ENCODE assay signal across 13 cellular contexts in genomic region chr1:67945733-67946374, GRCh38.
A peak's percentile ranks its signal among the peaks of the same experiment; 100 is the strongest.
DNase-seq lines count a peak whose midpoint lies in the region; ATAC-seq and TF ChIP-seq lines count a peak whose summit lies in the region.
"Had no signal": no experiment of that assay in that cellular context is flagged by ENCODE, and none has a peak within 500 bp of the region (broad histone marks: within the 10 kb centered on the region; RNA-seq: fewer than 3 reads in every experiment).

No MANE protein-coding gene starts in this region.

- intact Hi-C loops in left ventricle myocardium inferior (cut with micrococcal nuclease), result no loop called here

- no peak for TF ChIP-seq CTCF in left ventricle myocardium inferior (IDR thresholded peaks at IDR 0.05; ENCODE audit: borderline replicate concordance)

- H3K27me3 ChIP-seq in left ventricle myocardium inferior (ENCODE audit: low read depth), result no peaks in the 10 kb centered on the region
- no peaks in the 10 kb centered on the region for H3K27me3 ChIP-seq in stomach smooth muscle (ENCODE audit: control insufficient read depth in 1 of 2, insufficient read depth in 2 of 2, low read length in 2 of 2)

- ATAC-seq in HG02759 (IDR thresholded peaks at IDR 0.05; ENCODE audit: unreplicated experiment) (no peak), GM21737 (IDR thresholded peaks at IDR 0.05; ENCODE audit: unreplicated experiment) (no peak)

- peak; percentile 13 for DNase-seq in NCI-H2029 (lab: John Stamatoyannopoulos, UW)
- no peak for DNase-seq in NCI-H2029 treated with DMSO at 0.1 percent for 48 hours (lab: John Stamatoyannopoulos, UW)
- DNase-seq in NCI-H82 treated with DMSO at 0.1 percent for 48 hours (lab: John Stamatoyannopoulos, UW; ENCODE audit: unreplicated experiment), result peak; percentile 61
- DNase-seq in left ventricle myocardium inferior, result peak; percentile 35
- no peak for DNase-seq in stimulated activated CD4-positive, alpha-beta T cell treated with anti-CD3 and anti-CD28 coated beads, Interleukin-1b, Interleukin-23, amount 100 ng/mL, for 48 hours
- DNase-seq: activated CD4-positive, alpha-beta T cell treated with anti-CD3 and anti-CD28 coated beads, Interleukin-2, amount 50 U/mL, for 4 hours; activated naive CD4-positive, alpha-beta T cell treated with anti-CD3 and anti-CD28 coated beads, Interleukin-2, amount 10 ng/mL, durations not matched to agents 7 days and 5 days; dorsolateral prefrontal cortex; midbrain; small intestine had no signal

- H3K36me3 ChIP-seq in left ventricle myocardium inferior (no peaks in the 10 kb centered on the region), stomach smooth muscle (ENCODE audit: control insufficient read depth in 2 of 2, insufficient read depth in 2 of 2, low read length in 2 of 2) (no peaks in the 10 kb centered on the region)

- H3K9me3 ChIP-seq in left ventricle myocardium inferior (replicated peaks) (no peaks in the 10 kb centered on the region), stomach smooth muscle (ENCODE audit: control insufficient read depth in 2 of 2, low read length in 2 of 2) (no peaks in the 10 kb centered on the region)

- H3K27ac ChIP-seq in left ventricle myocardium inferior (replicated peaks), result peak overlapping the region; percentile 50
- H3K27ac ChIP-seq in stomach smooth muscle (ENCODE audit: low read length), result peak overlapping the region; percentile 1

- H3K4me3 ChIP-seq in left ventricle myocardium inferior, result no peak overlapping the region
- no peak overlapping the region for H3K4me3 ChIP-seq in stomach smooth muscle (ENCODE audit: low read length in 2 of 2)
- H3K4me3 ChIP-seq: dorsolateral prefrontal cortex had no signal

- H3K4me1 ChIP-seq in left ventricle myocardium inferior (peaks cover 23% of the 10 kb centered on the region), stomach smooth muscle (ENCODE audit: control insufficient read depth, insufficient read depth, low read length) (peaks cover 9% of the 10 kb centered on the region)

- H3K9ac ChIP-seq in stomach smooth muscle (ENCODE audit: low read length in 2 of 2), result no peak overlapping the region

Comparison
In these comparisons a context has a peak if more than half of its experiments do, and no peak if none do; other contexts are left out.
1. DNase-seq: peak in NCI-H2029 (single experiment), NCI-H82 treated with DMSO at 0.1 percent for 48 hours (single experiment) and left ventricle myocardium inferior (single experiment); none in NCI-H2029 treated with DMSO at 0.1 percent for 48 hours (single experiment) and stimulated activated CD4-positive, alpha-beta T cell treated with anti-CD3 and anti-CD28 coated beads, Interleukin-1b, Interleukin-23, amount 100 ng/mL, for 48 hours (single experiment).